Comparison of ENCODE assay signal across 1 cellular context in genomic region chr11:33692013-33692504, GRCh38.
TF ChIP-seq lines count a peak whose summit lies in the region.

No MANE protein-coding gene starts in this region.

TF ChIP-seq in A549, 52 proteins besides CTCF, POLR2A, EP300 and RAD21 (continued from another document):
- TF ChIP-seq JUNB (IDR thresholded peaks at IDR 0.05) (peak; percentile 83), BHLHE40 (IDR thresholded peaks at IDR 0.05; ENCODE audit: low read depth, low read length) (no peak), JUN (IDR thresholded peaks at IDR 0.05) (peak; percentile 81 to 86; a peak in 3 of 5 replicates), HDAC2 (IDR thresholded peaks at IDR 0.05) (no peak), PHF8 (IDR thresholded peaks at IDR 0.05; ENCODE audit: borderline replicate concordance, low read depth) (no peak), GATA3 (IDR thresholded peaks at IDR 0.05; ENCODE audit: borderline replicate concordance) (peak; percentile 90), SMC3 (IDR thresholded peaks at IDR 0.05) (peak; percentile 25; the same call in 1 of the 3 replicates), MYC (IDR thresholded peaks at IDR 0.05; ENCODE audit: borderline replicate concordance, low read length) (no peak), CEBPB (IDR thresholded peaks at IDR 0.05) (peak; percentile 52 to 80; a peak in 3 of 4 replicates), HEYL (CRISPR knock-in tag; IDR thresholded peaks at IDR 0.05) (no peak), USF2 (IDR thresholded peaks at IDR 0.05) (peak; percentile 50), POLR2AphosphoS2 (conservative IDR thresholded peaks at IDR 0.05; ENCODE audit: low read length) (no peak)
